ENCODE assay signal across 19 cellular contexts in the genomic region with DNA sequence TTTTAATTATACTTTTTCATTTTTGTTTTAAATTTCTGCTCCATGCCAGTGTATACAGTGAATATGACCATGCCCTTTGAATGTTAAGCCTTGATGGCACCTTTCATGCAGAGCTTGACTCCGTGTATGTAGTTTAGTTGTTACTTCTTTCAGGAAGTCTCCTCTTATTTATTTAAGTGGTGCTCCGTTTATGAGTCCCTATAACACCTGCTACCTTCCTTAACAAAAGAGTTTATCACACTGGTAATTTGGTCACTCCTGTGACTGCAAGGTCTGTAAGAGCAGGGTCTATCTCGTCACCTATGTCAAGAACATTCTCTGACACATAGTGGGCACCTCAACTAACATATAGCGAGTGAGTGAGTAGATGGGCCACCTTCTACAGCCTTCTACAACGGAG.
DNase-seq lines count a peak whose midpoint lies in the region; ATAC-seq, FAIRE-seq and TF ChIP-seq lines count a peak whose summit lies in the region.
"Had no signal": no experiment of that assay in that cellular context is flagged by ENCODE, and none has a peak within 500 bp of the region (broad histone marks: within the 10 kb centered on the region; RNA-seq: fewer than 3 reads in every experiment).

No MANE protein-coding gene starts in this region.

- no peak for TF ChIP-seq CTCF in left ventricle myocardium inferior (IDR thresholded peaks at IDR 0.05; ENCODE audit: borderline replicate concordance)

- TF ChIP-seq POLR2A in GM12891 (IDR thresholded peaks at IDR 0.05; ENCODE audit: low read depth, low read length): no peak

- H3K4me1 ChIP-seq in left ventricle myocardium inferior (peaks cover 37% of the 10 kb centered on the region), mesenchymal stem cell (ENCODE audit: control insufficient read depth, insufficient read depth, low read depth, low read length) (peaks cover 5% of the 10 kb centered on the region)

- H2BK12ac ChIP-seq in mesenchymal stem cell (ENCODE audit: low read length in 2 of 2): no peak overlapping the region

- H3K36me3 ChIP-seq in left ventricle myocardium inferior (no peaks in the 10 kb centered on the region), mesenchymal stem cell (ENCODE audit: control insufficient read depth in 1 of 2, insufficient read depth in 2 of 2, low read depth in 1 of 2, low read length in 2 of 2) (no peaks in the 10 kb centered on the region)
- H3K36me3 ChIP-seq: BLaER1 treated with 17β-estradiol and CSF1 and Interleukin-3, amounts not matched to agents 10 nM and 100 nM; MG63; SJCRH30 had no signal

- 100% methylated on average over 1 of the region's 5 CpGs for whole genome bisulfite sequencing in mesenchymal stem cell

- no peaks in the 10 kb centered on the region for H3K9me3 ChIP-seq in left ventricle myocardium inferior (replicated peaks)
- H3K9me3 ChIP-seq in mesenchymal stem cell (ENCODE audit: control insufficient read depth, low read length): no peaks in the 10 kb centered on the region
- H3K9me3 ChIP-seq: BLaER1 treated with 17β-estradiol and CSF1 and Interleukin-3, amounts not matched to agents 10 nM and 100 nM had no signal

- H3K4ac ChIP-seq in mesenchymal stem cell (ENCODE audit: low read depth in 1 of 2, low read length in 2 of 2): no peak overlapping the region

- no peak overlapping the region for H2BK120ac ChIP-seq in mesenchymal stem cell (ENCODE audit: low read depth, low read length)

- DNase-seq in DMS153 (lab: John Stamatoyannopoulos, UW) (peak; percentile 48), DMS153 treated with DMSO at 0.1 percent for 48 hours (lab: John Stamatoyannopoulos, UW; ENCODE audit: unreplicated experiment) (no peak), left ventricle myocardium inferior (no peak), left cardiac atrium (no peak), mesenchymal stem cell (no peak), GM12891 (ENCODE audit: insufficient read length, low spot score) (no peak), ACHN (no peak)
- DNase-seq: DMS79, GOT3, MG63, NCI-H1092 treated with DMSO at 0.1 percent for 48 hours, NCI-H1930, NCI-H2227 treated with DMSO at 0.1 percent for 48 hours, NCI-H82, SJCRH30 had no signal

- H4K91ac ChIP-seq in mesenchymal stem cell (ENCODE audit: low read length): no peak overlapping the region

- no peak overlapping the region for H4K8ac ChIP-seq in mesenchymal stem cell (ENCODE audit: low read length)

- no peak overlapping the region for H2BK5ac ChIP-seq in mesenchymal stem cell (ENCODE audit: low read depth, low read length, poor library complexity, severe bottlenecking)

- in situ Hi-C loops in ACHN (cut with HindIII; ENCODE audit: low pct_ligation_motif_present, low pct_unique_long_range_greater_than_20kb, low sequenced_read_pairs): no loop called here

- no peaks in the 10 kb centered on the region for H3K79me1 ChIP-seq in mesenchymal stem cell (replicated peaks; ENCODE audit: low read length, poor library complexity, severe bottlenecking)

- H2BK15ac ChIP-seq in mesenchymal stem cell (ENCODE audit: low read depth, poor library complexity, severe bottlenecking): no peak overlapping the region

- H3K4me3 ChIP-seq in left ventricle myocardium inferior (no peak overlapping the region), mesenchymal stem cell (ENCODE audit: insufficient read depth in 1 of 2, low read depth in 1 of 2, low read length in 2 of 2) (no peak overlapping the region)
- H3K4me3 ChIP-seq: BLaER1 treated with 17β-estradiol and CSF1 and Interleukin-3, amounts not matched to agents 10 nM and 100 nM; MG63; SJCRH30 had no signal

- no peaks in the 10 kb centered on the region for H3K27me3 ChIP-seq in left ventricle myocardium inferior (ENCODE audit: low read depth)
- H3K27me3 ChIP-seq in mesenchymal stem cell (ENCODE audit: control insufficient read depth in 1 of 2, insufficient read depth in 1 of 2, low read length in 2 of 2): no peaks in the 10 kb centered on the region
- H3K27me3 ChIP-seq: BLaER1 treated with 17β-estradiol and CSF1 and Interleukin-3, amounts not matched to agents 10 nM and 100 nM; MG63; SJCRH30 had no signal

- peak overlapping the region; percentile 62 for H2AK5ac ChIP-seq in mesenchymal stem cell (ENCODE audit: low read length, severe bottlenecking)

- H3K14ac ChIP-seq in mesenchymal stem cell (ENCODE audit: low read length in 2 of 2): no peak overlapping the region

- intact Hi-C loops in left ventricle myocardium inferior (cut with micrococcal nuclease) (no loop called here), left cardiac atrium (cut with DNase I) (no loop called here)

- no peak overlapping the region for H3K18ac ChIP-seq in mesenchymal stem cell (ENCODE audit: low read depth in 1 of 2, low read length in 2 of 2)

- no peak overlapping the region for H3K4me2 ChIP-seq in mesenchymal stem cell (ENCODE audit: low read length, poor library complexity, severe bottlenecking)
- H3K4me2 ChIP-seq: KMS-11 had no signal

- no peak for FAIRE-seq in GM12891 (lab: Jason Lieb, UNC)

- no peak overlapping the region for H2AFZ ChIP-seq in mesenchymal stem cell (ENCODE audit: low read depth, low read length)

- H3K23ac ChIP-seq in mesenchymal stem cell (ENCODE audit: low read length in 2 of 2): no peak overlapping the region

- H3K9ac ChIP-seq in mesenchymal stem cell (ENCODE audit: low read length): no peak overlapping the region
- H3K9ac ChIP-seq: BLaER1 treated with 17β-estradiol and CSF1 and Interleukin-3, amounts not matched to agents 10 nM and 100 nM; KMS-11 had no signal

- ATAC-seq in left cardiac atrium (no peak), GM21447 (IDR thresholded peaks at IDR 0.05; ENCODE audit: unreplicated experiment) (no peak)

- peak overlapping the region; percentile 27 for H3K27ac ChIP-seq in left ventricle myocardium inferior (replicated peaks)
- H3K27ac ChIP-seq in mesenchymal stem cell (ENCODE audit: low read length, poor library complexity, severe bottlenecking): no peak overlapping the region
- H3K27ac ChIP-seq: 22Rv1; BLaER1 treated with 17β-estradiol and CSF1 and Interleukin-3, amounts not matched to agents 10 nM and 100 nM; KMS-11 had no signal

TF ChIP-seq in GM12891, 5 proteins besides CTCF, POLR2A, EP300 and RAD21:
- TF ChIP-seq PAX5 (IDR thresholded peaks at IDR 0.05; ENCODE audit: insufficient read depth, low read length, severe bottlenecking): no peak
- no peak for TF ChIP-seq SPI1 (IDR thresholded peaks at IDR 0.05; ENCODE audit: low read depth, low read length)
